9 cellular contexts compared by ENCODE assay signal in genomic region chr22:35539487-35539886, GRCh38. TPM values are rescaled to one million over a fixed set of nuclear protein-coding genes. Genes with fewer than 3 reads are reported as not detected.
DNase-seq lines count a peak whose midpoint lies in the region; TF ChIP-seq lines count a peak whose summit lies in the region.
"Had no signal": no experiment of that assay in that cellular context is flagged by ENCODE, and none has a peak within 500 bp of the region (broad histone marks: within the 10 kb centered on the region; RNA-seq: fewer than 3 reads in every experiment).

No MANE protein-coding gene starts in this region.

- intact Hi-C loops in sigmoid colon (cut with DNase I), result no loop called here
- intact Hi-C loops in colonic mucosa (cut with DNase I), result no loop called here
- intact Hi-C loops in testis (cut with DNase I; ENCODE audit: low total_unique reads), result no loop called here

- H3K27ac ChIP-seq in sigmoid colon (peak overlapping the region; percentile 77 to 94 (median 88)), colonic mucosa (no peak overlapping the region), testis (no peak overlapping the region)

- peaks cover 44% of the 10 kb centered on the region for H3K27me3 ChIP-seq in NT2/D1 (ENCODE audit: insufficient read depth, insufficient read length)
- H3K27me3 ChIP-seq in sigmoid colon, result peaks cover 0 to 3% (median 0%) of the 10 kb centered on the region in 3 donors
- peaks cover 10% of the 10 kb centered on the region for H3K27me3 ChIP-seq in colonic mucosa
- no peaks in the 10 kb centered on the region for H3K27me3 ChIP-seq in testis

- H3K9me3 Mint-ChIP-seq in endothelial cell (ENCODE audit: unreplicated experiment), result no peaks in the 10 kb centered on the region

- TF ChIP-seq POLR2A in sigmoid colon (IDR thresholded peaks at IDR 0.05) (no peak), testis (IDR thresholded peaks at IDR 0.05) (no peak)

- H3K36me3 Mint-ChIP-seq in endothelial cell (ENCODE audit: low read depth, unreplicated experiment), result no peaks in the 10 kb centered on the region

- H3K9me3 ChIP-seq in NT2/D1 (ENCODE audit: insufficient read depth, low read length) (no peaks in the 10 kb centered on the region), sigmoid colon (no peaks in the 10 kb centered on the region), colonic mucosa (no peaks in the 10 kb centered on the region), testis (no peaks in the 10 kb centered on the region)

- peaks cover 4% of the 10 kb centered on the region for H3K4me1 Mint-ChIP-seq in endothelial cell (ENCODE audit: unreplicated experiment)

- H3K4me1 ChIP-seq in NT2/D1 (ENCODE audit: insufficient read depth, insufficient read length) (peaks cover 14% of the 10 kb centered on the region), sigmoid colon (peaks cover 0 to 51% (median 40%) of the 10 kb centered on the region in 4 donors), colonic mucosa (no peaks in the 10 kb centered on the region), testis (no peaks in the 10 kb centered on the region)

- no peak for TF ChIP-seq EP300 in sigmoid colon (IDR thresholded peaks at IDR 0.05)

- H3K27ac Mint-ChIP-seq in endothelial cell (ENCODE audit: unreplicated experiment), result no peak overlapping the region

- 16 to 25% methylated on average over 3 of the region's 3 CpGs for WGBS in sigmoid colon, 2 donors
- 10 to 11% methylated on average over 3 of the region's 3 CpGs for WGBS in testis, 2 donors

- DNase-seq in GM12865 (ENCODE audit: low read depth) (no peak), NT2/D1 (ENCODE audit: low read depth, low spot score) (no peak), endothelial cell (ENCODE audit: low spot score) (no peak), sigmoid colon (no peak), colonic mucosa (no peak), testis (no peak), SHP77 (lab: John Stamatoyannopoulos, UW) (no peak), iPS-NIHi7 (ENCODE audit: extremely low spot score) (no peak)
- DNase-seq: cerebellar nuclear complex had no signal

- H3K36me3 ChIP-seq in NT2/D1 (ENCODE audit: insufficient read depth, insufficient read length, low read length) (no peaks in the 10 kb centered on the region), sigmoid colon (no peaks in the 10 kb centered on the region), colonic mucosa (no peaks in the 10 kb centered on the region), testis (ENCODE audit: low read depth, missing control alignments) (no peaks in the 10 kb centered on the region)

- no peak overlapping the region for H3K9ac ChIP-seq in NT2/D1 (ENCODE audit: insufficient read length, low read depth)
- H3K9ac ChIP-seq in colonic mucosa (ENCODE audit: low read depth in 2 of 2, low read length in 2 of 2), result peak overlapping the region in 1 of 2 donors; percentile 66

- H3K4me3 ChIP-seq in GM12865 (ENCODE audit: low read depth, low read length) (0 out of 2 replicates have a peak overlapping the region, but pooled peaks have one; percentile 40), NT2/D1 (ENCODE audit: insufficient read length, low read depth) (peak overlapping the region; percentile 49), sigmoid colon (peak overlapping the region in 3 of 4 donors; percentile 63 to 79 (median 73)), colonic mucosa (no peak overlapping the region), testis (peak overlapping the region in 1 of 2 donors; percentile 44)

- H3K4me3 Mint-ChIP-seq in endothelial cell (ENCODE audit: unreplicated experiment), result peak overlapping the region; percentile 79

- TF ChIP-seq CTCF in GM12865 (IDR thresholded peaks at IDR 0.05; ENCODE audit: insufficient read depth, low read depth, low read length, missing control alignments), result no peak
- no peak for TF ChIP-seq CTCF in endothelial cell (IDR thresholded peaks at IDR 0.05; ENCODE audit: unreplicated experiment)
- no peak for TF ChIP-seq CTCF in sigmoid colon (IDR thresholded peaks at IDR 0.05)
- TF ChIP-seq CTCF in colonic mucosa (IDR thresholded peaks at IDR 0.05), result no peak
- no peak for TF ChIP-seq CTCF in testis (IDR thresholded peaks at IDR 0.05)

- peaks cover 7% of the 10 kb centered on the region for H3K27me3 Mint-ChIP-seq in endothelial cell (ENCODE audit: unreplicated experiment)

RNA-seq across cellular contexts. Expression of gene RASD2, which starts 1.1 kb away (rescaled TPM):
- total RNA-seq in endothelial cell (ENCODE audit: unreplicated experiment), result not detected
- 10 to 100 TPM in 3 of 4 donors, 1 to 10 TPM in 1; 6.6 to 22.8 (median 13.7) TPM for total RNA-seq in sigmoid colon
- polyA plus RNA-seq in sigmoid colon, result 10 to 100 TPM in 2 of 3 donors, 1 to 10 TPM in 1; 8.4 to 20.6 (median 12.0) TPM
- total RNA-seq in colonic mucosa, result 10 to 100 TPM in 1 of 2 donors, 1 to 10 TPM in 1; 4.2 to 10.2 TPM
- total RNA-seq in testis, result 1 to 10 TPM; 1.2 to 1.7 TPM
- polyA plus RNA-seq in testis (ENCODE audit: insufficient read depth, low read depth, low replicate concordance), result 1.7 TPM

Comparison
In these comparisons a context has a peak if more than half of its experiments do, and no peak if none do; other contexts are left out.
1. H3K27ac ChIP-seq: peak in sigmoid colon (4 of 4); none in colonic mucosa (single experiment) and testis (0 of 2).